ENCODE assay signal across 8 cellular contexts in genomic region chr2:171688129-171688465, GRCh38. TPM values are rescaled to one million over a fixed set of nuclear protein-coding genes. Genes with fewer than 3 reads are reported as not detected.
DNase-seq lines count a peak whose midpoint lies in the region; ATAC-seq and TF ChIP-seq lines count a peak whose summit lies in the region.

No MANE protein-coding gene starts in this region.

- peak overlapping the region; percentile 46 for H2AFZ ChIP-seq in hepatocyte

- H3K4me1 Mint-ChIP-seq in activated CD8-positive, alpha-beta T cell treated with anti-CD3 and anti-CD28 coated beads, Interleukin-2, amount 10 ng/mL, durations not matched to agents 7 days and 5 days (ENCODE audit: low read depth) = peaks cover 19% of the 10 kb centered on the region

- TF ChIP-seq CTCF in hepatocyte (IDR thresholded peaks at IDR 0.05; ENCODE audit: poor library complexity) = no peak

- peaks cover 51% of the 10 kb centered on the region for H3K79me2 ChIP-seq in hepatocyte

- peaks cover 30% of the 10 kb centered on the region for H4K20me1 ChIP-seq in hepatocyte (ENCODE audit: insufficient read depth, poor library complexity, severe bottlenecking)

- H3K4me2 ChIP-seq in hepatocyte = peak overlapping the region; percentile 80

- no peaks in the 10 kb centered on the region for H3K27me3 ChIP-seq in hepatocyte

- WGBS in hepatocyte (ENCODE audit: low lambda C conversion rate, missing lambda C conversion rate) = 1% methylated on average over 10 of the region's 10 CpGs

- H3K9me3 ChIP-seq in hepatocyte (ENCODE audit: low read depth) = no peaks in the 10 kb centered on the region

- no peaks in the 10 kb centered on the region for H3K9me2 ChIP-seq in hepatocyte (replicated peaks; ENCODE audit: insufficient read depth)

- H3K4me3 Mint-ChIP-seq in activated CD8-positive, alpha-beta T cell treated with anti-CD3 and anti-CD28 coated beads, Interleukin-2, amount 10 ng/mL, durations not matched to agents 7 days and 5 days = peak overlapping the region; percentile 84

- CTCF ChIA-PET in activated CD8-positive, alpha-beta T cell treated with anti-CD3 and anti-CD28 coated beads, Interleukin-2, amount 10 ng/mL, durations not matched to agents 7 days and 5 days (lab: Charles Lee) = interaction anchor here (1.0 to 2.1 kb wide), 8 partner anchors 8 to 439 kb away, joined by 3 to 11 read pairs (median 5); no protein-coding TSS in a partner anchor

- H3K27ac Mint-ChIP-seq in activated CD8-positive, alpha-beta T cell treated with anti-CD3 and anti-CD28 coated beads, Interleukin-2, amount 10 ng/mL, durations not matched to agents 7 days and 5 days = peak overlapping the region; percentile 67

- H3K36me3 Mint-ChIP-seq in activated CD8-positive, alpha-beta T cell treated with anti-CD3 and anti-CD28 coated beads, Interleukin-2, amount 10 ng/mL, durations not matched to agents 7 days and 5 days (ENCODE audit: low read depth) = peaks cover 24% of the 10 kb centered on the region

- H3K27ac ChIP-seq in hepatocyte (peak overlapping the region; percentile 94), skin epidermis (peak overlapping the region; percentile 47 to 95 (median 91))

- H3K9me3 Mint-ChIP-seq in activated CD8-positive, alpha-beta T cell treated with anti-CD3 and anti-CD28 coated beads, Interleukin-2, amount 10 ng/mL, durations not matched to agents 7 days and 5 days (ENCODE audit: insufficient read depth) = no peaks in the 10 kb centered on the region

- DNase-seq in DMS79 treated with DMSO at 0.1 percent for 48 hours (lab: John Stamatoyannopoulos, UW) = peak; percentile 27
- no peak for DNase-seq in DMS79 (lab: John Stamatoyannopoulos, UW)
- DNase-seq in activated CD8-positive, alpha-beta T cell treated with anti-CD3 and anti-CD28 coated beads, Interleukin-2, amount 10 ng/mL, durations not matched to agents 7 days and 5 days = no peak
- peak; percentile 8 for DNase-seq in hepatocyte (ENCODE audit: low spot score)
- no peak for DNase-seq in T-helper 9 cell
- DNase-seq in iPS-NIHi11 (ENCODE audit: low spot score) = no peak

- H3K4me3 ChIP-seq in hepatocyte (peak overlapping the region; percentile 80), skin epidermis (peak overlapping the region; percentile 76 to 92 (median 81))

- no peaks in the 10 kb centered on the region for H3K36me3 ChIP-seq in hepatocyte (replicated peaks; ENCODE audit: insufficient read depth, low read depth)

- H3K27me3 Mint-ChIP-seq in activated CD8-positive, alpha-beta T cell treated with anti-CD3 and anti-CD28 coated beads, Interleukin-2, amount 10 ng/mL, durations not matched to agents 7 days and 5 days (ENCODE audit: low read depth) = peaks cover 8% of the 10 kb centered on the region

- POLR2A ChIA-PET in activated CD8-positive, alpha-beta T cell treated with anti-CD3 and anti-CD28 coated beads, Interleukin-2, amount 10 ng/mL, durations not matched to agents 7 days and 5 days (lab: Charles Lee) = no interaction called here

- ATAC-seq in HG02981 (IDR thresholded peaks at IDR 0.05; ENCODE audit: unreplicated experiment) = peak; percentile 18
- ATAC-seq in activated CD8-positive, alpha-beta T cell treated with anti-CD3 and anti-CD28 coated beads, Interleukin-2, amount 10 ng/mL, durations not matched to agents 7 days and 5 days = no peak

- H3K4me1 ChIP-seq in hepatocyte (ENCODE audit: insufficient read depth) = peaks cover 6% of the 10 kb centered on the region

RNA-seq across cellular contexts. Expression of gene DYNC1I2, which starts 0.8 kb away (rescaled TPM):
- total RNA-seq in activated CD8-positive, alpha-beta T cell treated with anti-CD3 and anti-CD28 coated beads, Interleukin-2, amount 10 ng/mL, durations not matched to agents 7 days and 5 days = 10 to 100 TPM; 46.0 to 47.7 TPM
- total RNA-seq in hepatocyte = 116 and 122 TPM in 2 replicates
- 51.3 and 54.3 TPM in 2 replicates for polyA plus RNA-seq in hepatocyte

Comparison
In these comparisons a context has a peak if more than half of its experiments do, and no peak if none do; other contexts are left out.
1. DNase-seq: peak in DMS79 treated with DMSO at 0.1 percent for 48 hours (single experiment) and hepatocyte (single experiment); none in DMS79 (single experiment), activated CD8-positive, alpha-beta T cell treated with anti-CD3 and anti-CD28 coated beads, Interleukin-2, amount 10 ng/mL, durations not matched to agents 7 days and 5 days (single experiment), T-helper 9 cell (single experiment) and iPS-NIHi11 (single experiment).